ENCODE assay signal across 28 cellular contexts in genomic region chr6:56102216-56102615, GRCh38.
A peak's percentile ranks its signal among the peaks of the same experiment; 100 is the strongest.
DNase-seq lines count a peak whose midpoint lies in the region; FAIRE-seq and TF ChIP-seq lines count a peak whose summit lies in the region.
"Had no signal": no experiment of that assay in that cellular context is flagged by ENCODE, and none has a peak within 500 bp of the region (broad histone marks: within the 10 kb centered on the region; RNA-seq: fewer than 3 reads in every experiment).

No MANE protein-coding gene starts in this region.

- H3K4me3 Mint-ChIP-seq in neural progenitor cell = no peak overlapping the region
- H3K4me3 Mint-ChIP-seq: B cell; CD14-positive monocyte; CD8-positive, alpha-beta memory T cell had no signal

- H3K4me3 ChIP-seq in fibroblast of mammary gland (ENCODE audit: control insufficient read depth, low read depth, low read length) (no peak overlapping the region), neural progenitor cell (no peak overlapping the region)
- H3K4me3 ChIP-seq: A549, K562, PC-9, SJSA1 had no signal

- no peak overlapping the region for H3K4me2 ChIP-seq in neural progenitor cell
- H3K4me2 ChIP-seq: PC-9 had no signal

- H3K27ac Mint-ChIP-seq in neural progenitor cell = no peak overlapping the region
- H3K27ac Mint-ChIP-seq: B cell; CD8-positive, alpha-beta memory T cell had no signal

- H3K9ac ChIP-seq in neural progenitor cell = no peak overlapping the region

- no peaks in the 10 kb centered on the region for H3K27me3 ChIP-seq in neural progenitor cell
- H3K27me3 ChIP-seq: SJSA1 had no signal

- H2AFZ ChIP-seq in neural progenitor cell (replicated peaks) = no peak overlapping the region
- H2AFZ ChIP-seq: PC-9 had no signal

- H3K27ac ChIP-seq in neural progenitor cell = no peak overlapping the region
- H3K27ac ChIP-seq: A549 had no signal

- H3F3A ChIP-seq in neural progenitor cell (ENCODE audit: low read depth) = peaks cover 4% of the 10 kb centered on the region

- H4K20me1 ChIP-seq in neural progenitor cell (ENCODE audit: low read depth) = no peaks in the 10 kb centered on the region

- CTCF ChIA-PET in HEK293T (lab: Yijun Ruan, JAX) = no interaction called here

- no peaks in the 10 kb centered on the region for H3K36me3 ChIP-seq in neural progenitor cell
- H3K36me3 ChIP-seq: SJSA1 had no signal

- no peak for TF ChIP-seq POLR2A in H54 (IDR thresholded peaks at IDR 0.05; ENCODE audit: low read depth, low read length)

- H3K79me2 ChIP-seq in neural progenitor cell (ENCODE audit: low read depth) = no peaks in the 10 kb centered on the region

- DNase-seq in H54 (ENCODE audit: insufficient read length, low spot score) (no peak), amniotic epithelial cell (ENCODE audit: low read depth) (peak; percentile 52), fibroblast of mammary gland (ENCODE audit: low read depth) (peak; percentile 36), HuH-7 (ENCODE audit: low spot score) (no peak), DMS153 treated with DMSO at 0.1 percent for 48 hours (lab: John Stamatoyannopoulos, UW; ENCODE audit: unreplicated experiment) (no peak), neural progenitor cell (ENCODE audit: low spot score) (no peak), HEK293T (ENCODE audit: extremely low spot score) (no peak)
- DNase-seq: CD8-positive, alpha-beta memory T cell; DMS 273 treated with DMSO at 0.1 percent for 48 hours; DMS79 treated with DMSO at 0.1 percent for 48 hours; GF-D8; Kasumi-1; NCI-H1105 treated with DMSO at 0.1 percent for 48 hours; NCI-H146; NCI-H2029; NCI-H446; NCI-H524 treated with DMSO at 0.1 percent for 48 hours; NCI-H774; PC-9; Right ventricle myocardium superior; RPMI8226 had no signal

- H3K9me3 Mint-ChIP-seq in neural progenitor cell = no peaks in the 10 kb centered on the region

- no peaks in the 10 kb centered on the region for H3K27me3 Mint-ChIP-seq in neural progenitor cell (ENCODE audit: insufficient read depth, low read depth)
- H3K27me3 Mint-ChIP-seq: B cell; CD8-positive, alpha-beta memory T cell had no signal

- H3K4me1 Mint-ChIP-seq in neural progenitor cell = no peaks in the 10 kb centered on the region
- H3K4me1 Mint-ChIP-seq: B cell; CD8-positive, alpha-beta memory T cell had no signal

- H3K9me3 ChIP-seq in neural progenitor cell (ENCODE audit: low read depth) = no peaks in the 10 kb centered on the region
- H3K9me3 ChIP-seq: A549, SJSA1 had no signal

- peak; percentile 6 for FAIRE-seq in H54 (lab: Jason Lieb, UNC)
- FAIRE-seq: A549, GM12892, HepG2, K562 had no signal

- no peaks in the 10 kb centered on the region for H3K36me3 Mint-ChIP-seq in neural progenitor cell
- H3K36me3 Mint-ChIP-seq: CD8-positive, alpha-beta memory T cell had no signal

- POLR2A ChIA-PET in HEK293T (lab: Yijun Ruan, JAX) = no interaction called here

- no peaks in the 10 kb centered on the region for H3K4me1 ChIP-seq in neural progenitor cell

- TF ChIP-seq CTCF in fibroblast of mammary gland (conservative IDR thresholded peaks at IDR 0.05; ENCODE audit: control insufficient read depth, insufficient read depth, low read depth, low read length) (no peak), neural progenitor cell (IDR thresholded peaks at IDR 0.05) (no peak)

TF ChIP-seq in HEK293T, 16 proteins besides CTCF, POLR2A, EP300 and RAD21:
- TF ChIP-seq L3MBTL2 (conservative IDR thresholded peaks at IDR 0.05) (no peak), HDGF (IDR thresholded peaks at IDR 0.05; ENCODE audit: borderline replicate concordance) (no peak), NFRKB (IDR thresholded peaks at IDR 0.05) (no peak), ELF4 (IDR thresholded peaks at IDR 0.05) (no peak), TARDBP (IDR thresholded peaks at IDR 0.05) (no peak), FOXM1 (IDR thresholded peaks at IDR 0.05; ENCODE audit: borderline replicate concordance) (no peak), ARNT (IDR thresholded peaks at IDR 0.05) (no peak), BHLHE40 (IDR thresholded peaks at IDR 0.05; ENCODE audit: borderline replicate concordance) (no peak), FOXA1 (IDR thresholded peaks at IDR 0.05) (no peak), SUZ12 (IDR thresholded peaks at IDR 0.05) (no peak), PKNOX1 (IDR thresholded peaks at IDR 0.05) (no peak), SP1 (IDR thresholded peaks at IDR 0.05) (no peak), ZNF384 (IDR thresholded peaks at IDR 0.05) (no peak), CTBP1 (IDR thresholded peaks at IDR 0.05; ENCODE audit: borderline replicate concordance) (no peak), FOXK2 (IDR thresholded peaks at IDR 0.05) (no peak), LEF1 (IDR thresholded peaks at IDR 0.05; ENCODE audit: borderline replicate concordance) (no peak)

Comparison
In these comparisons a context has a peak if more than half of its experiments do, and no peak if none do; other contexts are left out.
1. DNase-seq: peak in amniotic epithelial cell (single experiment) and fibroblast of mammary gland (single experiment); none in H54 (single experiment), HuH-7 (single experiment), DMS153 treated with DMSO at 0.1 percent for 48 hours (single experiment), neural progenitor cell (single experiment) and HEK293T (single experiment).